ENCODE assay signal across 8 cellular contexts in genomic region chr7:116953727-116954442, GRCh38. TPM values are rescaled to one million over a fixed set of nuclear protein-coding genes. Genes with fewer than 3 reads are reported as not detected.
DNase-seq lines count a peak whose midpoint lies in the region; ATAC-seq lines count a peak whose summit lies in the region.

No MANE protein-coding gene starts in this region.

- no peaks in the 10 kb centered on the region for H3K36me3 ChIP-seq in BLaER1 treated with 17β-estradiol and CSF1 and Interleukin-3, amounts not matched to agents 10 nM and 100 nM
- no peaks in the 10 kb centered on the region for H3K36me3 ChIP-seq in esophagus (ENCODE audit: control insufficient read depth in 2 of 2, insufficient read depth in 2 of 2, low read length in 1 of 2)
- no peaks in the 10 kb centered on the region for H3K36me3 ChIP-seq in mucosa of rectum (ENCODE audit: control insufficient read depth in 2 of 2, insufficient read depth in 2 of 2, low read length in 2 of 2)

- peaks cover 0 to 38% (median 10%) of the 10 kb centered on the region in 11 experiments; a peak in 10 of 22 replicates for H4K20me1 ChIP-seq in BLaER1 treated with 17β-estradiol and CSF1 and Interleukin-3, amounts not matched to agents 10 nM and 100 nM

- peaks cover 12 to 25% (median 16%) of the 10 kb centered on the region in 10 experiments for H3K4me1 ChIP-seq in BLaER1 treated with 17β-estradiol and CSF1 and Interleukin-3, amounts not matched to agents 10 nM and 100 nM
- H3K4me1 ChIP-seq in esophagus (ENCODE audit: control insufficient read depth in 2 of 2, insufficient read depth in 2 of 2, low read length in 1 of 2), result peaks cover 0 to 3% of the 10 kb centered on the region in 2 donors
- H3K4me1 ChIP-seq in mucosa of rectum (ENCODE audit: control insufficient read depth in 2 of 2, insufficient read depth in 2 of 2, low read length in 2 of 2), result peaks cover 10 to 16% of the 10 kb centered on the region in 2 donors

- peak overlapping the region; percentile 85 to 97 (median 94) for H3K9ac ChIP-seq in BLaER1 treated with 17β-estradiol and CSF1 and Interleukin-3, amounts not matched to agents 10 nM and 100 nM
- peak overlapping the region; percentile 93 to 98 for H3K9ac ChIP-seq in mucosa of rectum (ENCODE audit: low read depth in 1 of 2, low read length in 2 of 2)

- peaks cover 0 to 15% (median 0%) of the 10 kb centered on the region in 11 experiments; a peak in 5 of 22 replicates for H3K27me3 ChIP-seq in BLaER1 treated with 17β-estradiol and CSF1 and Interleukin-3, amounts not matched to agents 10 nM and 100 nM
- no peaks in the 10 kb centered on the region for H3K27me3 ChIP-seq in esophagus (ENCODE audit: control insufficient read depth in 1 of 2, insufficient read depth in 2 of 2, low read length in 2 of 2)
- no peaks in the 10 kb centered on the region for H3K27me3 ChIP-seq in mucosa of rectum (ENCODE audit: control insufficient read depth in 2 of 2, insufficient read depth in 2 of 2, low read length in 2 of 2)

- peak; percentile 6 for ATAC-seq in GM18870 (IDR thresholded peaks at IDR 0.05; ENCODE audit: unreplicated experiment)
- peak; percentile 35 for ATAC-seq in HG03097 (IDR thresholded peaks at IDR 0.05; ENCODE audit: low FRiP score, unreplicated experiment)

- 0% methylated on average over 61 to 89 of the region's 89 CpGs for WGBS in esophagus, 2 donors

- H3K9me3 ChIP-seq in BLaER1 treated with 17β-estradiol and CSF1 and Interleukin-3, amounts not matched to agents 10 nM and 100 nM (replicated peaks in 1 of 11), result no peaks in the 10 kb centered on the region
- H3K9me3 ChIP-seq in esophagus (ENCODE audit: control insufficient read depth in 2 of 2, insufficient read depth in 1 of 2, low read depth in 1 of 2, low read length in 1 of 2) (no peaks in the 10 kb centered on the region), mucosa of rectum (ENCODE audit: control insufficient read depth in 2 of 2, low read length in 2 of 2) (no peaks in the 10 kb centered on the region)

- peak; percentile 42 for DNase-seq in NCI-H345 treated with DMSO at 0.1 percent for 48 hours (lab: John Stamatoyannopoulos, UW; ENCODE audit: unreplicated experiment)
- DNase-seq in activated CD8-positive, alpha-beta memory T cell treated with anti-CD3 and anti-CD28 coated beads for 48 hours (ENCODE audit: low read depth in 2 of 3, low spot score in 2 of 3), result peak in 2 of 3 experiments; percentile 33
- peak; percentile 73 for DNase-seq in stromal cell of bone marrow (ENCODE audit: low read depth)

- H3K4me2 ChIP-seq in BLaER1 treated with 17β-estradiol and CSF1 and Interleukin-3, amounts not matched to agents 10 nM and 100 nM, result peak overlapping the region; percentile 62 to 90 (median 85)

- peak overlapping the region; percentile 84 to 96 (median 92) for H3K27ac ChIP-seq in BLaER1 treated with 17β-estradiol and CSF1 and Interleukin-3, amounts not matched to agents 10 nM and 100 nM
- H3K27ac ChIP-seq in esophagus (ENCODE audit: low read depth in 2 of 2, low read length in 1 of 2) (peak overlapping the region; percentile 97 to 98), mucosa of rectum (ENCODE audit: low read depth in 2 of 2, low read length in 2 of 2) (peak overlapping the region; percentile 92 to 94)

- H3K4me3 ChIP-seq in BLaER1 treated with 17β-estradiol and CSF1 and Interleukin-3, amounts not matched to agents 10 nM and 100 nM, result peak overlapping the region; percentile 73 to 94 (median 88)
- peak overlapping the region; percentile 89 to 93 for H3K4me3 ChIP-seq in esophagus (ENCODE audit: low read depth in 1 of 2, low read length in 2 of 2)
- peak overlapping the region; percentile 96 for H3K4me3 ChIP-seq in mucosa of rectum (ENCODE audit: low read length in 2 of 2)

RNA-seq across cellular contexts. Expression of gene ST7, which starts 0.6 kb away (rescaled TPM):
- 1 to 10 TPM; 4.3 to 7.4 TPM for polyA plus RNA-seq in esophagus

Comparison
In these comparisons a context has a peak if more than half of its experiments do, and no peak if none do; other contexts are left out.
1. Peak in every context shown above with its lines: DNase-seq, ATAC-seq, H3K4me3 ChIP-seq and H3K27ac ChIP-seq.